1 cellular context compared by ENCODE assay signal in the genomic region with DNA sequence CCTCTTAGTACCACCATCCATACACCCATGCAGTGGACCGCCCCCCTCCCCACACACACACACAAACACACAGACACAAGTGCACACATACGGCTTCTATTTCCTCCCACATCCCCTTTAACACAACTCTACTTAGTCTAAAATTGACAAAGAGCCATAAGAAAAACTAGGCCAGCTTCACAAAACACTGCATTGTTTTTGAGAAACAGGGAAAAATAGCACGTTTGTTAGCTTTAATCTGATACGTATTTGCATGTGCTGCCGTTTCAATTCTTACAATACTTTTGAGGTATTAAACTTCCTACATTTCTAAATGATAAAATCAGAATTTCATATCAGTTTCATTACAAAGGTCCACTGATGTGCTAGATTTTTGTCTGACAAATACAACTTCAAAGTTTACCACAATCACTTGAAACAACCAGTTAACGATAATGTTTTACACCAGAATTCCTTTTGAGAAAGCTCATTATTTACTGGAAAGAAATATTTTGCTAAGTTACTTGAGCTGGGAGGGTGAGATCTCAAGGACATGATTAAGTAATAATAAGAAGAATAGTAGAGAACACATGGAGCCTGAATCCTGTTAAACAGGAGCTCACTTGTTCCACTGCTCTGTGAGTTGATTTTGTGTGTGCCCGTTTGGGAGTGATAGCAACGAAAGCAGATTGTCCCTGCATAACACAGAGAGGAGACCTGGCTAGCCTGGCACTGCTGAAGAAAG.
TF ChIP-seq lines count a peak whose summit lies in the region.

No MANE protein-coding gene starts in this region.

TF ChIP-seq in IMR-90, 13 proteins besides CTCF, POLR2A, EP300 and RAD21 (continued from another document):
- TF ChIP-seq, protein P1, sequence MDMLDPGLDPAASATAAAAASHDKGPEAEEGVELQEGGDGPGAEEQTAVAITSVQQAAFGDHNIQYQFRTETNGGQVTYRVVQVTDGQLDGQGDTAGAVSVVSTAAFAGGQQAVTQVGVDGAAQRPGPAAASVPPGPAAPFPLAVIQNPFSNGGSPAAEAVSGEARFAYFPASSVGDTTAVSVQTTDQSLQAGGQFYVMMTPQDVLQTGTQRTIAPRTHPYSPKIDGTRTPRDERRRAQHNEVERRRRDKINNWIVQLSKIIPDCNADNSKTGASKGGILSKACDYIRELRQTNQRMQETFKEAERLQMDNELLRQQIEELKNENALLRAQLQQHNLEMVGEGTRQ (IDR thresholded peaks at IDR 0.05; ENCODE audit: low read depth, low read length) = no peak
- no peak for TF ChIP-seq SMC3 (IDR thresholded peaks at IDR 0.05; ENCODE audit: low read depth, low read length)
